ENCODE assay signal across 8 cellular contexts in the genomic region with DNA sequence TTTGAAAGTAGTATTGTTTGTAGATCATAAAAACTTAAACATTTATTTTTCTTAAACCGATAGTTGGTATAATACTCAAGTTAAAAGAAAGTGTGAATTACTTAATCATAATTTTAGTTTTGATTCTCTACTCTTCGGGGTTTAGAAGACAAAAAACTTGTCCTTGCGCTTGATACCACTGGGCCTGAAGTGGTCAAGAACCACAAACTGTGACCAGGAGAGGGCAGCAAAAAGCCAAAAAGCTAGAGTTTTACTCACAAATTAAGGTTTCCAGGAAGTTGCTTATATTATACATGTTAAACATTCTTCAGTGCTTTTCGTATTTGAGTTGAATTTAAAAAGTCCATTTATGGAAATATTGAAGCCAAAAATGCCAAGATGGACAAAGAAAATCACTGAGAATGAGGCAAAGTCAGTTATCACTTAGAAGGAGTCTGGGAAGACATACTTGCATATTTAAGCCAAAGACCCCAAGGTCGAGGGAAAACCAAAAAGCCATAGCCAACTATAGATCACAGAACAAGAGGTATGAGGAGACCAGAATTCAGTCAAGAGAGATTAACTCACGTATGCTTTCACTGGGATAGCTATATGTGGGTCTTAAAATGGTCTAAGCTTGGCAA. TPM values are rescaled to one million over a fixed set of nuclear protein-coding genes. Genes with fewer than 3 reads are reported as not detected.
A peak's percentile ranks its signal among the peaks of the same experiment; 100 is the strongest.
DNase-seq lines count a peak whose midpoint lies in the region; ATAC-seq lines count a peak whose summit lies in the region.

No MANE protein-coding gene starts in this region.

- H3K4me3 ChIP-seq in Jurkat, Clone E6-1 (ENCODE audit: low read length) = no peak overlapping the region

- ATAC-seq in GM18520 (IDR thresholded peaks at IDR 0.05; ENCODE audit: unreplicated experiment) (no peak), HG03378 (IDR thresholded peaks at IDR 0.05; ENCODE audit: unreplicated experiment) (no peak)

- DNase-seq in NCI-H1694 treated with DMSO at 0.1 percent for 48 hours (lab: John Stamatoyannopoulos, UW) = peak; percentile 14
- no peak for DNase-seq in NCI-H1694 (lab: John Stamatoyannopoulos, UW)
- peak; percentile 20 for DNase-seq in Jurkat, Clone E6-1 (ENCODE audit: low read depth, low spot score)
- DNase-seq in activated CD4-positive, alpha-beta T cell treated with anti-CD3 and anti-CD28 coated beads, Interleukin-2, amount 50 U/mL, for 1 hour = peak; percentile 3
- peak; percentile 64 for DNase-seq in iris pigment epithelial cell (ENCODE audit: low read depth)
- no peak for DNase-seq in NCI-H748 (lab: John Stamatoyannopoulos, UW; ENCODE audit: unreplicated experiment)

RNA-seq across cellular contexts. Expression of gene EFCAB7, which starts 34.2 kb away (rescaled TPM):
- 10.0 TPM for polyA plus RNA-seq in Jurkat, Clone E6-1 (2012; ENCODE audit: insufficient read depth, insufficient read length)

RNA-seq across cellular contexts. Expression of gene ITGB3BP, which starts 34.5 kb away (rescaled TPM):
- 84.3 TPM for polyA plus RNA-seq in Jurkat, Clone E6-1 (2012; ENCODE audit: insufficient read depth, insufficient read length)

RNA-seq across cellular contexts. Expression of gene PGM1, which starts 35.7 kb away (rescaled TPM):
- polyA plus RNA-seq in Jurkat, Clone E6-1 (2012; ENCODE audit: insufficient read depth, insufficient read length) = 54.0 TPM

Comparison
In these comparisons a context has a peak if more than half of its experiments do, and no peak if none do; other contexts are left out.
1. DNase-seq: peak in NCI-H1694 treated with DMSO at 0.1 percent for 48 hours (single experiment), Jurkat, Clone E6-1 (single experiment), activated CD4-positive, alpha-beta T cell treated with anti-CD3 and anti-CD28 coated beads, Interleukin-2, amount 50 U/mL, for 1 hour (single experiment) and iris pigment epithelial cell (single experiment); none in NCI-H1694 (single experiment) and NCI-H748 (single experiment).